In the genomic region with DNA sequence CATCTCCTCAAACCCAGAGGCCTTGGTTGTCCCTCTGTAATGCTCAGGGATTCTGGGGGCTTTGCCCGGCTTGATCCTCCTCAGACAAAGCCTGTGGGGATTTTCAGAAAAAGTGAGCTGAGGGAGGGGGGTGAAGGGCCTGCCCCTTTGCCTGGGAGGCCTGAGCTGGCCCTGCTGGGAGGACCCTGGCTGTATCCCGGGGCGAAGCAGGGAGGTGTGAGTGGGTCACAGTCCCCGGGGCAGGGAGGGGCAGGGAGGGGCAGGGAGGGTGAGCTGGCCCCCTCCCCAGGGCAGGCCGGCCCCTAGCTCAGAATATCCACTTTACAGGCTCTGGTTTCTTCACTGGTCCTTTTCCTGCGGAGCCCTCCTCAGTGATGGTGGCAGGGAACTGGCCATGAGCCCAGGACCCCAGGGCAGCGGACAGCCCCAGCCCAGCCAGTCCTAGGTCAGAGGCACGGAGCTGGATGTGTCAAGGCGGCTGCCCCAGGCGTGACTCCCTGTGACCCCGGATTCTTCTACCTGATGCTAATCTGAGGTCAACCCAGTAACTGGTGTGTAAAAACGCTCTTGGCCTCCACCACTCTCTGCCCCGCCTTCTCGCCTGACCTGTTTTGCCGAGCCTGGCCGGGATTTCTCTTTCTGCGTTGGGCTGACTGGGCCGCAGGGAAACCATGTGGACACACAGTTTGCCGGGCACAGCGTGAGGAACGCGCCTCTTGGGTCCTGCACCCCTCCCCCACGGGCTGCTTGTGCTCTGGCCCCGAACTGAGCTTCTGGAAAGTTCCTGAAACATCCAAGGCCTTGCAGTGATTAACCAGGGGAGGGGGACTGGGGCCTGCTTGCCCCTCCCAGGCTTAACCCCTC, we compare ENCODE assay signal across 11 cellular contexts. TPM values are rescaled to one million over a fixed set of nuclear protein-coding genes. Genes with fewer than 3 reads are reported as not detected.
DNase-seq lines count a peak whose midpoint lies in the region; ATAC-seq and TF ChIP-seq lines count a peak whose summit lies in the region.
"Had no signal": no experiment of that assay in that cellular context is flagged by ENCODE, and none has a peak within 500 bp of the region (broad histone marks: within the 10 kb centered on the region; RNA-seq: fewer than 3 reads in every experiment).

No MANE protein-coding gene starts in this region.

- H3K27ac Mint-ChIP-seq in CD8-positive, alpha-beta memory T cell = peak overlapping the region in 1 of 8 donors; percentile 58
- H3K27ac Mint-ChIP-seq: activated CD4-positive, alpha-beta memory T cell treated with anti-CD3 and anti-CD28 coated beads, Interleukin-2, amount 10 ng/mL, durations not matched to agents 7 days and 5 days had no signal

- H3K4me3 Mint-ChIP-seq in CD8-positive, alpha-beta memory T cell = peak overlapping the region in 2 of 7 donors; percentile 23 to 83
- H3K4me3 Mint-ChIP-seq: activated CD4-positive, alpha-beta memory T cell treated with anti-CD3 and anti-CD28 coated beads, Interleukin-2, amount 10 ng/mL, durations not matched to agents 7 days and 5 days had no signal

- peak overlapping the region; percentile 80 for H3K27ac ChIP-seq in vagina
- H3K27ac ChIP-seq in CD8-positive, alpha-beta memory T cell (ENCODE audit: low read depth, low read length) = no peak overlapping the region
- peak overlapping the region in 1 of 8 donors; percentile 14 for H3K27ac ChIP-seq in spleen

- no peak for DNase-seq in Right ventricle myocardium inferior (ENCODE audit: missing footprints)
- no peak for DNase-seq in cardiac septum (ENCODE audit: low spot score)
- DNase-seq in epithelial cell of esophagus (ENCODE audit: low read depth) = peak; percentile 61
- DNase-seq in mucosa of descending colon = peak; percentile 59 to 76 (median 71)
- DNase-seq in vagina (ENCODE audit: extremely low spot score in 2 of 2) = no peak
- no peak for DNase-seq in CD8-positive, alpha-beta memory T cell
- no peak for DNase-seq in spleen
- DNase-seq: activated CD4-positive, alpha-beta memory T cell treated with anti-CD3 and anti-CD28 coated beads, Interleukin-2, amount 10 ng/mL, durations not matched to agents 7 days and 5 days; CD4-positive, CD25-positive, alpha-beta regulatory T cell had no signal

- CTCF ChIA-PET in CD8-positive, alpha-beta memory T cell (lab: Charles Lee) = interaction anchor here (1.0 to 1.5 kb wide), 2 partner anchors 66 to 73 kb away, joined by 3 read pairs; a partner anchor contains a TSS

- no peaks in the 10 kb centered on the region for H3K27me3 Mint-ChIP-seq in CD8-positive, alpha-beta memory T cell
- H3K27me3 Mint-ChIP-seq: activated CD4-positive, alpha-beta memory T cell treated with anti-CD3 and anti-CD28 coated beads, Interleukin-2, amount 10 ng/mL, durations not matched to agents 7 days and 5 days; CD4-positive, CD25-positive, alpha-beta regulatory T cell had no signal

- H3K36me3 Mint-ChIP-seq in CD8-positive, alpha-beta memory T cell = peaks cover 0 to 1% (median 0%) of the 10 kb centered on the region in 3 donors
- H3K36me3 Mint-ChIP-seq: CD4-positive, CD25-positive, alpha-beta regulatory T cell had no signal

- peaks cover 48% of the 10 kb centered on the region for H3K4me1 ChIP-seq in mucosa of descending colon (ENCODE audit: low read depth)
- H3K4me1 ChIP-seq in vagina = peaks cover 78% of the 10 kb centered on the region
- peaks cover 35% of the 10 kb centered on the region for H3K4me1 ChIP-seq in CD8-positive, alpha-beta memory T cell (ENCODE audit: insufficient read depth, low read length)
- H3K4me1 ChIP-seq in spleen = peaks cover 24 to 70% (median 52%) of the 10 kb centered on the region in 6 donors

- WGBS in spleen, 5 donors = 76 to 86% (median 81%) methylated on average over 17 to 24 of the region's 24 CpGs

- H3K4me3 ChIP-seq in epithelial cell of esophagus (ENCODE audit: low read length) (no peak overlapping the region), mucosa of descending colon (no peak overlapping the region), vagina (no peak overlapping the region), spleen (no peak overlapping the region)
- H3K4me3 ChIP-seq in CD8-positive, alpha-beta memory T cell (ENCODE audit: low read length) = no peak overlapping the region
- H3K4me3 ChIP-seq: heart left ventricle had no signal

- H3K27me3 ChIP-seq in vagina (no peaks in the 10 kb centered on the region), spleen (replicated peaks in 1 of 7) (no peaks in the 10 kb centered on the region)
- no peaks in the 10 kb centered on the region for H3K27me3 ChIP-seq in CD8-positive, alpha-beta memory T cell (ENCODE audit: insufficient read depth, low read length, poor library complexity, severe bottlenecking)
- H3K27me3 ChIP-seq: heart left ventricle had no signal

- POLR2A ChIA-PET in CD8-positive, alpha-beta memory T cell (lab: Charles Lee) = interaction anchor here (1.1 kb wide), 1 partner anchor 23 kb away, joined by 3 read pairs; no protein-coding TSS in a partner anchor

- peaks cover 20 to 44% (median 22%) of the 10 kb centered on the region in 3 donors for H3K4me1 Mint-ChIP-seq in CD8-positive, alpha-beta memory T cell

- H3K9me3 Mint-ChIP-seq in CD8-positive, alpha-beta memory T cell = no peaks in the 10 kb centered on the region
- H3K9me3 Mint-ChIP-seq: activated CD4-positive, alpha-beta memory T cell treated with anti-CD3 and anti-CD28 coated beads, Interleukin-2, amount 10 ng/mL, durations not matched to agents 7 days and 5 days; CD4-positive, CD25-positive, alpha-beta regulatory T cell had no signal

- no peaks in the 10 kb centered on the region for H3K9me3 ChIP-seq in mucosa of descending colon
- H3K9me3 ChIP-seq in vagina = no peaks in the 10 kb centered on the region
- no peaks in the 10 kb centered on the region for H3K9me3 ChIP-seq in CD8-positive, alpha-beta memory T cell (ENCODE audit: low read length)
- no peaks in the 10 kb centered on the region for H3K9me3 ChIP-seq in spleen
- H3K9me3 ChIP-seq: heart left ventricle had no signal

- TF ChIP-seq CTCF in epithelial cell of esophagus (IDR thresholded peaks at IDR 0.05; ENCODE audit: insufficient read depth, low read depth, low read length, missing control alignments) (no peak), mucosa of descending colon (IDR thresholded peaks at IDR 0.05) (no peak), vagina (IDR thresholded peaks at IDR 0.05) (no peak), spleen (IDR thresholded peaks at IDR 0.05 in 8 of 11, conservative IDR thresholded peaks at IDR 0.05 in 3 of 11) (no peak)

- ATAC-seq in Right ventricle myocardium inferior (peak; percentile 20), mucosa of descending colon (peak; percentile 9), GM21786 (IDR thresholded peaks at IDR 0.05; ENCODE audit: unreplicated experiment) (no peak)

- H3K36me3 ChIP-seq in mucosa of descending colon (ENCODE audit: low read depth) (no peaks in the 10 kb centered on the region), vagina (no peaks in the 10 kb centered on the region), spleen (no peaks in the 10 kb centered on the region)
- H3K36me3 ChIP-seq in CD8-positive, alpha-beta memory T cell (ENCODE audit: insufficient read depth, low read length) = no peaks in the 10 kb centered on the region
- H3K36me3 ChIP-seq: heart left ventricle had no signal

- intact Hi-C loops in Right ventricle myocardium inferior (cut with DNase I) (no loop called here), cardiac septum (cut with DNase I) (no loop called here), mucosa of descending colon (cut with DNase I, micrococcal nuclease) (no loop called here), vagina (cut with DNase I) (no loop called here), spleen (cut with DNase I; ENCODE audit: low total_unique reads) (loop anchor here (10.0 kb wide), 1 partner anchor 59 kb away; no protein-coding TSS in a partner anchor)

- TF ChIP-seq POLR2A in vagina (IDR thresholded peaks at IDR 0.05) (no peak), spleen (IDR thresholded peaks at IDR 0.05) (no peak)

RNA-seq across cellular contexts. Expression of a gene that starts 5.8 kb away (rescaled TPM):
- 46.6 TPM for total RNA-seq in Right ventricle myocardium inferior
- 22.9 TPM for total RNA-seq in cardiac septum
- 100 to 1,000 TPM in 2 of 3 donors, 10 to 100 TPM in 1; 87.2 to 115 (median 102) TPM for total RNA-seq in mucosa of descending colon
- total RNA-seq in vagina = 127 TPM
- 100 to 1,000 TPM; 251 to 259 TPM for total RNA-seq in CD8-positive, alpha-beta memory T cell
- polyA plus RNA-seq in CD8-positive, alpha-beta memory T cell = 2.7 TPM
- total RNA-seq in spleen = 10 to 100 TPM; 20.6 to 45.2 (median 22.3) TPM
- polyA plus RNA-seq in spleen = 10 to 100 TPM in 1 of 3 donors, 1 to 10 TPM in 2; 9.3 to 14.7 (median 9.3) TPM

RNA-seq across cellular contexts. Expression of a gene that starts 38.2 kb away (rescaled TPM):
- total RNA-seq in Right ventricle myocardium inferior (59.3 TPM), cardiac septum (47.6 TPM), mucosa of descending colon (100 to 1,000 TPM in 2 of 3 donors, 10 to 100 TPM in 1; 99.8 to 143 (median 138) TPM), vagina (72.4 TPM), spleen (100 to 1,000 TPM in 3 of 7 donors, 10 to 100 TPM in 4; 76.4 to 114 (median 87.9) TPM)
- total RNA-seq in CD8-positive, alpha-beta memory T cell = 100 to 1,000 TPM; 206 to 210 TPM
- polyA plus RNA-seq in CD8-positive, alpha-beta memory T cell = 142 TPM
- 100 to 1,000 TPM; 130 to 174 (median 173) TPM for polyA plus RNA-seq in spleen

RNA-seq across cellular contexts. Expression of a gene that starts 52.1 kb away (rescaled TPM):
- total RNA-seq in Right ventricle myocardium inferior = 80.9 TPM
- total RNA-seq in cardiac septum = 67.4 TPM
- 10 to 100 TPM; 73.6 to 81.6 (median 80.4) TPM for total RNA-seq in mucosa of descending colon
- total RNA-seq in vagina = 80.3 TPM
- total RNA-seq in CD8-positive, alpha-beta memory T cell = 100 to 1,000 TPM; 122 to 125 TPM
- 151 TPM for polyA plus RNA-seq in CD8-positive, alpha-beta memory T cell
- 10 to 100 TPM; 61.5 to 77.2 (median 66.5) TPM for total RNA-seq in spleen
- 100 to 1,000 TPM in 1 of 3 donors, 10 to 100 TPM in 2; 69.5 to 109 (median 95.4) TPM for polyA plus RNA-seq in spleen

RNA-seq across cellular contexts. Expression of a gene that starts 52.2 kb away (rescaled TPM):
- total RNA-seq in Right ventricle myocardium inferior (19.3 TPM), cardiac septum (21.0 TPM), mucosa of descending colon (10 to 100 TPM; 30.7 to 37.9 (median 30.9) TPM), vagina (61.4 TPM), spleen (10 to 100 TPM; 21.4 to 36.3 (median 26.0) TPM)
- total RNA-seq in CD8-positive, alpha-beta memory T cell = 10 to 100 TPM; 18.1 to 19.4 TPM
- 7.3 TPM for polyA plus RNA-seq in CD8-positive, alpha-beta memory T cell
- polyA plus RNA-seq in spleen = 10 to 100 TPM; 24.5 to 42.3 (median 41.5) TPM

Comparison
In these comparisons a context has a peak if more than half of its experiments do, and no peak if none do; other contexts are left out.
1. DNase-seq: peak in epithelial cell of esophagus (single experiment) and mucosa of descending colon (3 of 3); none in Right ventricle myocardium inferior (single experiment), cardiac septum (single experiment), vagina (0 of 2), CD8-positive, alpha-beta memory T cell (0 of 5) and spleen (single experiment).